11 cellular contexts compared by ENCODE assay signal in genomic region chr1:153612111-153612754, GRCh38. TPM values are rescaled to one million over a fixed set of nuclear protein-coding genes. Genes with fewer than 3 reads are reported as not detected.
DNase-seq lines count a peak whose midpoint lies in the region; ATAC-seq and TF ChIP-seq lines count a peak whose summit lies in the region.
"Had no signal": no experiment of that assay in that cellular context is flagged by ENCODE, and none has a peak within 500 bp of the region (broad histone marks: within the 10 kb centered on the region; RNA-seq: fewer than 3 reads in every experiment).

No MANE protein-coding gene starts in this region.

- H2AFZ ChIP-seq in ACC112 (ENCODE audit: low read length, unreplicated experiment): peak overlapping the region; percentile 4

- H3K4me1 ChIP-seq in ACC112 (ENCODE audit: control insufficient read depth, insufficient read depth, low read length, unreplicated experiment) (peaks cover 60% of the 10 kb centered on the region), heart left ventricle (peaks cover 6 to 74% (median 36%) of the 10 kb centered on the region in 12 donors), ovary (ENCODE audit: insufficient read depth) (peaks cover 34% of the 10 kb centered on the region)

- TF ChIP-seq POLR2A in heart left ventricle (IDR thresholded peaks at IDR 0.05) (no peak), ovary (IDR thresholded peaks at IDR 0.05) (no peak)

- H3K27me3 ChIP-seq in ACC112 (ENCODE audit: insufficient read depth, low read length) (no peaks in the 10 kb centered on the region), heart left ventricle (no peaks in the 10 kb centered on the region), ovary (no peaks in the 10 kb centered on the region)

- H3K4me3 ChIP-seq in ACC112 (ENCODE audit: low read depth, low read length) (peak overlapping the region; percentile 93), heart left ventricle (peak overlapping the region; percentile 15 to 88 (median 58)), ovary (peak overlapping the region; percentile 74)

- TF ChIP-seq CTCF in heart left ventricle (IDR thresholded peaks at IDR 0.05) (no peak), ovary (IDR thresholded peaks at IDR 0.05) (no peak)

- WGBS in adipose tissue, 3 donors: 26 to 67% (median 60%) methylated on average over 10 to 11 of the region's 11 CpGs
- 37 to 54% (median 43%) methylated on average over 9 to 11 of the region's 11 CpGs for WGBS in heart left ventricle, 4 donors
- 8 to 14% (median 12%) methylated on average over 11 of the region's 11 CpGs for WGBS in ovary, 3 donors

- no peak for ATAC-seq in heart left ventricle
- ATAC-seq: activated CD8-positive, alpha-beta T cell treated with anti-CD3 and anti-CD28 coated beads, Interleukin-2, amount 10 ng/mL, durations not matched to agents 7 days and 5 days had no signal

- DNase-seq in heart left ventricle (no peak), ovary (peak in 3 of 5 donors; percentile 60 to 66 (median 64)), NCI-H526 treated with DMSO at 0.1 percent for 48 hours (lab: John Stamatoyannopoulos, UW) (no peak), CD1c-positive myeloid dendritic cell (ENCODE audit: extremely low spot score) (no peak), NCI-H2107 (lab: John Stamatoyannopoulos, UW) (no peak)
- no peak for DNase-seq in stimulated activated CD8-positive, alpha-beta memory T cell treated with anti-CD3 and anti-CD28 coated beads, Interleukin-4, amount 100 ng/mL, for 48 hours
- DNase-seq: activated CD8-positive, alpha-beta T cell treated with anti-CD3 and anti-CD28 coated beads, Interleukin-2, amount 10 ng/mL, durations not matched to agents 7 days and 5 days; NCI-H524 had no signal

- peaks cover 61% of the 10 kb centered on the region for H3K79me2 ChIP-seq in ACC112 (ENCODE audit: control insufficient read depth, insufficient read depth, low read length, unreplicated experiment)

- intact Hi-C loops in heart left ventricle (cut with DNase I) (loop anchor here in 3 of 10 donors (2.0 to 5.0 kb wide), 4 partner anchors 19 to 80 kb away; no protein-coding TSS in a partner anchor), ovary (cut with DNase I) (loop anchor here in 1 of 4 donors (2.0 kb wide), 1 partner anchor 61 kb away; no protein-coding TSS in a partner anchor)

- peak overlapping the region; percentile 74 for H3K27ac ChIP-seq in ACC112 (ENCODE audit: low read depth, low read length)
- H3K27ac ChIP-seq in adipose tissue (ENCODE audit: low read depth, low read length): peak overlapping the region; percentile 21
- peak overlapping the region; percentile 34 to 97 (median 83) for H3K27ac ChIP-seq in heart left ventricle
- H3K27ac ChIP-seq in ovary: peak overlapping the region; percentile 84 to 93

- H3K36me3 ChIP-seq in ACC112 (ENCODE audit: insufficient read depth, low read length) (peaks cover 7% of the 10 kb centered on the region; the same call in 1 of the 2 replicates), heart left ventricle (peaks cover 0 to 9% (median 6%) of the 10 kb centered on the region in 9 donors), ovary (no peaks in the 10 kb centered on the region)

- H3K9me3 ChIP-seq in heart left ventricle: no peaks in the 10 kb centered on the region
- H3K9me3 ChIP-seq in ovary: no peaks in the 10 kb centered on the region

- no peak for TF ChIP-seq EP300 in ovary (IDR thresholded peaks at IDR 0.05)

RNA-seq across cellular contexts. Expression of gene S100A16, which starts 0.7 kb away (rescaled TPM):
- polyA plus RNA-seq in adipose tissue (100 to 1,000 TPM in 2 of 3 donors, 10 to 100 TPM in 1; 30.9 to 175 (median 160) TPM), heart left ventricle (100 to 1,000 TPM in 1 of 2 donors, 10 to 100 TPM in 1; 72.6 to 233 TPM), ovary (100 to 1,000 TPM; 117 to 200 TPM)
- total RNA-seq in heart left ventricle (10 to 100 TPM; 37.2 to 92.6 (median 45.4) TPM), ovary (100 to 1,000 TPM in 2 of 7 donors, 10 to 100 TPM in 5; 40.7 to 110 (median 67.3) TPM)
- total RNA-seq: activated CD8-positive, alpha-beta T cell treated with anti-CD3 and anti-CD28 coated beads, Interleukin-2, amount 10 ng/mL, durations not matched to agents 7 days and 5 days had no signal

RNA-seq across cellular contexts. Expression of gene S100A14, which starts 3.9 kb away (rescaled TPM):
- polyA plus RNA-seq in adipose tissue (10 to 100 TPM in 1 of 3 donors, 1 to 10 TPM in 2; 1.6 to 12.9 (median 9.7) TPM), heart left ventricle (1 to 10 TPM; 1.7 to 4.4 TPM), ovary (under 1 TPM; 0.40 to 0.68 TPM)
- total RNA-seq in heart left ventricle (1 to 10 TPM in 7 of 9 donors, under 1 TPM in 1, not detected in 1; 0.79 to 6.1 (median 3.9) TPM), ovary (10 to 100 TPM in 1 of 7 donors, 1 to 10 TPM in 4, not detected in 2; 1.3 to 19.8 (median 2.9) TPM)
- total RNA-seq: activated CD8-positive, alpha-beta T cell treated with anti-CD3 and anti-CD28 coated beads, Interleukin-2, amount 10 ng/mL, durations not matched to agents 7 days and 5 days; frontal cortex had no signal

RNA-seq across cellular contexts. Expression of gene S100A13, which starts 15.1 kb away (rescaled TPM):
- polyA plus RNA-seq in adipose tissue: 100 to 1,000 TPM in 2 of 3 donors, 10 to 100 TPM in 1; 51.7 to 532 (median 205) TPM
- 100 to 1,000 TPM in 7 of 9 donors, 10 to 100 TPM in 2; 98.1 to 189 (median 132) TPM for total RNA-seq in heart left ventricle
- 100 to 1,000 TPM; 173 to 272 TPM for polyA plus RNA-seq in heart left ventricle
- total RNA-seq in ovary: 100 to 1,000 TPM in 4 of 7 donors, 10 to 100 TPM in 3; 73.2 to 263 (median 103) TPM
- 100 to 1,000 TPM; 179 to 560 TPM for polyA plus RNA-seq in ovary

RNA-seq across cellular contexts. Expression of gene S100A1, which starts 16.0 kb away (rescaled TPM):
- polyA plus RNA-seq in adipose tissue (100 to 1,000 TPM in 1 of 3 donors, 10 to 100 TPM in 1, 1 to 10 TPM in 1; 6.7 to 100 (median 31.7) TPM), heart left ventricle (1,000 to 10,000 TPM in 1 of 2 donors, 100 to 1,000 TPM in 1; 752 to 3,565 TPM), ovary (1 to 10 TPM in 1 of 2 donors, under 1 TPM in 1; 0.97 to 1.2 TPM)
- total RNA-seq in heart left ventricle (1,000 to 10,000 TPM; 1,023 to 2,291 (median 2,114) TPM), ovary (10 to 100 TPM in 2 of 7 donors, 1 to 10 TPM in 3, under 1 TPM in 1, not detected in 1; 0.91 to 77.2 (median 4.8) TPM)
- total RNA-seq: activated CD8-positive, alpha-beta T cell treated with anti-CD3 and anti-CD28 coated beads, Interleukin-2, amount 10 ng/mL, durations not matched to agents 7 days and 5 days had no signal

RNA-seq across cellular contexts. Expression of gene CHTOP, which starts 21.6 kb away (rescaled TPM):
- polyA plus RNA-seq in adipose tissue: 10 to 100 TPM; 35.6 to 43.7 (median 40.3) TPM
- 10 to 100 TPM; 48.4 to 92.0 (median 67.7) TPM for total RNA-seq in heart left ventricle
- polyA plus RNA-seq in heart left ventricle: 10 to 100 TPM; 72.9 to 73.4 TPM
- total RNA-seq in ovary: 10 to 100 TPM; 54.0 to 91.1 (median 79.0) TPM
- 10 to 100 TPM; 66.3 to 72.9 TPM for polyA plus RNA-seq in ovary

Comparison
In these comparisons a context has a peak if more than half of its experiments do, and no peak if none do; other contexts are left out.
1. H3K27ac ChIP-seq: peak in every context shown above with its lines; median percentile 88 in ovary; 83 in heart left ventricle; 74 in ACC112; 21 in adipose tissue.
2. DNase-seq: peak in ovary (3 of 5); none in heart left ventricle (0 of 5), stimulated activated CD8-positive, alpha-beta memory T cell treated with anti-CD3 and anti-CD28 coated beads, Interleukin-4, amount 100 ng/mL, for 48 hours (single experiment), NCI-H526 treated with DMSO at 0.1 percent for 48 hours (single experiment), CD1c-positive myeloid dendritic cell (single experiment) and NCI-H2107 (single experiment).
3. Peak in every context shown above with its lines, with median percentiles within 50 percentile points of each other: H3K4me3 ChIP-seq.